Comparison of ENCODE assay signal across 8 cellular contexts in the genomic region with DNA sequence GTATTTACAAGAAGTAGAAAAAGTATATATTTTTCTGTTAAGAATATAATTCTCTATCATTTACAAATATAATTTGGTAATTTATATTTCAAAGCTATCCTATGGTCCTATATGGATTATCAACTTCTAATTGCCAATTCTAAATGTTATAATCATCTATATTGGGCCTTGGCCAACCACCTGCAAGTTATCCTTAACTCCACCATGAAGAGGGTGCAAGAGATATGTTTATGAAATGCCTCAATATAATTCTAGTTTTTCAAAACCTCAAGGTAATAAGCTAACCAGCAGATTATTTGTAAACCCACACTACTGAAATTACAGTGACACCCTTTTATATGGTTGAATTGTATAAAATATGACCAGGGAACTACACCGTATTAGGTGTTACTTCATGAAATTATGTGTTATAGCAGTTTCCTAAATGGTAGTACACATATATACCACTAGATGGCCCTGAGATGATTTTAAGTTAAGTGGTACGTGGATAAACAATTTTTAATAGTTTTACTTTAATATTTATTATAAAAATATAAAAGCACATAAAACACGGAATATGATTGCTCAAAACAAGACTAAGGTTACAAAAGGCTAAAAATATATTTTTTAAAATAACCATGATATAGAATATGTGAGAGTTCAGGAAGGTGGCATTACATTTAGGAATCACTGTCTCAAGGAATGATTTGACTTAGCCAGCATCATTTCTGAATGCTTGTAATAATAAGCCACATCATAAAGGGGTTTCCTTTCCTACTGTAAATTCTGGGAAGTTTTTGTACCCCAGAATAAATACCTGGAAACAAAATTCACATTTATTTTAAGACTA. TPM values are rescaled to one million over a fixed set of nuclear protein-coding genes. Genes with fewer than 3 reads are reported as not detected.
A peak's percentile ranks its signal among the peaks of the same experiment; 100 is the strongest.
DNase-seq lines count a peak whose midpoint lies in the region; ATAC-seq, FAIRE-seq and TF ChIP-seq lines count a peak whose summit lies in the region.

No MANE protein-coding gene starts in this region.

- intact Hi-C loops in kidney (cut with DNase I), result no loop called here

- H3K4me3 Mint-ChIP-seq in activated CD4-positive, alpha-beta memory T cell treated with anti-CD3 and anti-CD28 coated beads, Interleukin-2, amount 10 ng/mL, durations not matched to agents 7 days and 5 days, result no peak overlapping the region

- no peak overlapping the region for H3K9ac ChIP-seq in kidney (ENCODE audit: low read length in 2 of 2)

- DNase-seq in DMS153 treated with DMSO at 0.1 percent for 48 hours (lab: John Stamatoyannopoulos, UW; ENCODE audit: unreplicated experiment) (peak; percentile 9), DMS153 (lab: John Stamatoyannopoulos, UW) (no peak), LoVo (ENCODE audit: low spot score) (peak; percentile 38), astrocyte of the cerebellum (ENCODE audit: low read depth) (peak; percentile 16), kidney (no peak)
- DNase-seq in activated CD4-positive, alpha-beta memory T cell treated with anti-CD3 and anti-CD28 coated beads, Interleukin-2, amount 10 ng/mL, durations not matched to agents 7 days and 5 days, result no peak

- H3K9me3 ChIP-seq in kidney (ENCODE audit: control insufficient read depth in 1 of 2, low read length in 2 of 2), result no peaks in the 10 kb centered on the region

- no peak overlapping the region for H3K27ac Mint-ChIP-seq in activated CD4-positive, alpha-beta memory T cell treated with anti-CD3 and anti-CD28 coated beads, Interleukin-2, amount 10 ng/mL, durations not matched to agents 7 days and 5 days

- peaks cover 4% of the 10 kb centered on the region for H3K36me3 Mint-ChIP-seq in activated CD4-positive, alpha-beta memory T cell treated with anti-CD3 and anti-CD28 coated beads, Interleukin-2, amount 10 ng/mL, durations not matched to agents 7 days and 5 days (ENCODE audit: low read depth)

- no peak overlapping the region for H3K27ac ChIP-seq in kidney (ENCODE audit: low read depth in 2 of 2, low read length in 2 of 2)

- no peaks in the 10 kb centered on the region for H3K4me1 ChIP-seq in kidney (ENCODE audit: control insufficient read depth in 1 of 2, insufficient read depth in 1 of 2, low read depth in 1 of 2, low read length in 2 of 2)

- in situ Hi-C loops in astrocyte of the cerebellum (cut with HindIII; ENCODE audit: low sequenced_read_pairs), result no loop called here

- H3K27me3 Mint-ChIP-seq in activated CD4-positive, alpha-beta memory T cell treated with anti-CD3 and anti-CD28 coated beads, Interleukin-2, amount 10 ng/mL, durations not matched to agents 7 days and 5 days, result no peaks in the 10 kb centered on the region

- peaks cover 0 to 4% of the 10 kb centered on the region in 2 donors for H3K36me3 ChIP-seq in kidney (ENCODE audit: control insufficient read depth in 1 of 2, insufficient read depth in 2 of 2, low read length in 2 of 2)

- CTCF ChIA-PET in activated CD4-positive, alpha-beta memory T cell treated with anti-CD3 and anti-CD28 coated beads, Interleukin-2, amount 10 ng/mL, durations not matched to agents 7 days and 5 days (lab: Charles Lee), result interaction anchor here (0.9 to 2.5 kb wide), 4 partner anchors 10 to 104 kb away, joined by 3 to 17 read pairs (median 4); partner anchors contain the start of gene PNISR

- POLR2A ChIA-PET in activated CD4-positive, alpha-beta memory T cell treated with anti-CD3 and anti-CD28 coated beads, Interleukin-2, amount 10 ng/mL, durations not matched to agents 7 days and 5 days (lab: Charles Lee), result interaction anchor here (1.6 kb wide), 1 partner anchor 9 kb away, joined by 6 read pairs; the partner anchor contains the start of gene PNISR

- TF ChIP-seq CTCF in astrocyte of the cerebellum (IDR thresholded peaks at IDR 0.05; ENCODE audit: low read depth, low read length, missing control alignments), result peak; percentile 30
- peak; percentile 59 for TF ChIP-seq CTCF in kidney (IDR thresholded peaks at IDR 0.05; ENCODE audit: borderline replicate concordance, extremely low read depth, insufficient read depth)

- H3K9me3 Mint-ChIP-seq in activated CD4-positive, alpha-beta memory T cell treated with anti-CD3 and anti-CD28 coated beads, Interleukin-2, amount 10 ng/mL, durations not matched to agents 7 days and 5 days, result no peaks in the 10 kb centered on the region

- H3K4me3 ChIP-seq in astrocyte of the cerebellum (ENCODE audit: low read depth, low read length) (no peak overlapping the region), kidney (ENCODE audit: low read length in 2 of 2) (no peak overlapping the region)

- peak; percentile 97 for FAIRE-seq in kidney (lab: Jason Lieb, UNC)

- peaks cover 2% of the 10 kb centered on the region for H3K4me1 Mint-ChIP-seq in activated CD4-positive, alpha-beta memory T cell treated with anti-CD3 and anti-CD28 coated beads, Interleukin-2, amount 10 ng/mL, durations not matched to agents 7 days and 5 days

- peak; percentile 94 for ATAC-seq in GM21619 (IDR thresholded peaks at IDR 0.05; ENCODE audit: unreplicated experiment)
- ATAC-seq in GM19324 (IDR thresholded peaks at IDR 0.05; ENCODE audit: low FRiP score, unreplicated experiment), result no peak

RNA-seq across cellular contexts. Expression of gene PNISR, which starts 9.8 kb away (rescaled TPM):
- total RNA-seq in kidney, result 97.1 TPM
- polyA plus RNA-seq in kidney (ENCODE audit: insufficient read depth, low read depth, low replicate concordance), result 69.8 TPM
- 100 to 1,000 TPM; 135 to 142 TPM for total RNA-seq in activated CD4-positive, alpha-beta memory T cell treated with anti-CD3 and anti-CD28 coated beads, Interleukin-2, amount 10 ng/mL, durations not matched to agents 7 days and 5 days

RNA-seq across cellular contexts. Expression of gene COQ3, which starts 40.9 kb away (rescaled TPM):
- 8.1 TPM for total RNA-seq in kidney
- polyA plus RNA-seq in kidney (ENCODE audit: insufficient read depth, low read depth, low replicate concordance), result 18.7 TPM
- 1 to 10 TPM; 6.6 to 7.5 TPM for total RNA-seq in activated CD4-positive, alpha-beta memory T cell treated with anti-CD3 and anti-CD28 coated beads, Interleukin-2, amount 10 ng/mL, durations not matched to agents 7 days and 5 days

Comparison
In these comparisons a context has a peak if more than half of its experiments do, and no peak if none do; other contexts are left out.
1. DNase-seq: peak in DMS153 treated with DMSO at 0.1 percent for 48 hours (single experiment), LoVo (single experiment) and astrocyte of the cerebellum (single experiment); none in DMS153 (single experiment), kidney (single experiment) and activated CD4-positive, alpha-beta memory T cell treated with anti-CD3 and anti-CD28 coated beads, Interleukin-2, amount 10 ng/mL, durations not matched to agents 7 days and 5 days (single experiment).